7 cellular contexts compared by ENCODE assay signal in genomic region chr6:110944681-110945151, GRCh38. TPM values are rescaled to one million over a fixed set of nuclear protein-coding genes. Genes with fewer than 3 reads are reported as not detected.
DNase-seq lines count a peak whose midpoint lies in the region; ATAC-seq, FAIRE-seq and TF ChIP-seq lines count a peak whose summit lies in the region.

No MANE protein-coding gene starts in this region.

- POLR2A ChIA-PET in activated CD8-positive, alpha-beta T cell treated with anti-CD3 and anti-CD28 coated beads for 36 hours (lab: Charles Lee): interaction anchor here (0.6 to 5.8 kb wide), 9 partner anchors 13 to 770 kb away, joined by 3 to 40 read pairs (median 5); partner anchors contain the start of genes AMD1, CDK19, GTF3C6 and RPF2

- WGBS in right lobe of liver (ENCODE audit: insufficient coverage, low coverage, low lambda C conversion rate, missing lambda C conversion rate): 57% methylated on average over 1 of the region's 1 CpG

- FAIRE-seq in H54 (lab: Jason Lieb, UNC): peak; percentile 50

- ATAC-seq in GM18505 (IDR thresholded peaks at IDR 0.05; ENCODE audit: unreplicated experiment) (peak; percentile 99), right lobe of liver (peak in 3 of 4 donors; percentile 12 to 87 (median 38)), sciatic nerve (no peak)
- ATAC-seq in activated CD8-positive, alpha-beta T cell treated with anti-CD3 and anti-CD28 coated beads for 36 hours: peak; percentile 98

- H3K79me2 ChIP-seq in Karpas-422 (ENCODE audit: low read length): no peaks in the 10 kb centered on the region

- H3K4me3 Mint-ChIP-seq in activated CD8-positive, alpha-beta T cell treated with anti-CD3 and anti-CD28 coated beads for 36 hours: no peak overlapping the region

- no peak overlapping the region for H3K4me3 ChIP-seq in Karpas-422 (ENCODE audit: low read length)
- H3K4me3 ChIP-seq in right lobe of liver: no peak overlapping the region

- no peak overlapping the region for H3K27ac ChIP-seq in Karpas-422 (ENCODE audit: low read length)
- no peak overlapping the region for H3K27ac ChIP-seq in right lobe of liver

- DNase-seq in H54 (ENCODE audit: insufficient read length, low spot score) (peak; percentile 59), Karpas-422 (peak; percentile 53), right lobe of liver (no peak), cerebellar cortex (ENCODE audit: low spot score) (no peak), sciatic nerve (ENCODE audit: low spot score) (no peak)
- peak; percentile 67 for DNase-seq in activated CD8-positive, alpha-beta T cell treated with anti-CD3 and anti-CD28 coated beads for 36 hours

- H2AFZ ChIP-seq in Karpas-422 (ENCODE audit: low read length): no peak overlapping the region

- peak overlapping the region; percentile 70 for H3K27ac Mint-ChIP-seq in activated CD8-positive, alpha-beta T cell treated with anti-CD3 and anti-CD28 coated beads for 36 hours

- peaks cover 7% of the 10 kb centered on the region for H3K4me1 Mint-ChIP-seq in activated CD8-positive, alpha-beta T cell treated with anti-CD3 and anti-CD28 coated beads for 36 hours (ENCODE audit: low read depth)

- TF ChIP-seq CTCF in activated CD8-positive, alpha-beta T cell treated with anti-CD3 and anti-CD28 coated beads for 36 hours (IDR thresholded peaks at IDR 0.05): no peak
- no peak for TF ChIP-seq CTCF in right lobe of liver (IDR thresholded peaks at IDR 0.05)

- H4K20me1 ChIP-seq in Karpas-422 (ENCODE audit: insufficient read depth, low read depth, low read length): no peaks in the 10 kb centered on the region

- no peak for TF ChIP-seq POLR2A in GM18505 (IDR thresholded peaks at IDR 0.05; ENCODE audit: borderline replicate concordance, extremely low read depth, insufficient read depth, insufficient read length)
- no peak for TF ChIP-seq POLR2A in H54 (IDR thresholded peaks at IDR 0.05; ENCODE audit: low read depth, low read length)
- no peak for TF ChIP-seq POLR2A in right lobe of liver (IDR thresholded peaks at IDR 0.05)

- no peak overlapping the region for H3K9ac ChIP-seq in Karpas-422 (ENCODE audit: low read length)

- H3K27me3 Mint-ChIP-seq in activated CD8-positive, alpha-beta T cell treated with anti-CD3 and anti-CD28 coated beads for 36 hours: no peaks in the 10 kb centered on the region

- H3K9me2 ChIP-seq in Karpas-422 (replicated peaks; ENCODE audit: insufficient read depth, low read length): no peaks in the 10 kb centered on the region

- intact Hi-C loops in activated CD8-positive, alpha-beta T cell treated with anti-CD3 and anti-CD28 coated beads for 36 hours (cut with micrococcal nuclease): loop anchor here (5.0 to 10.0 kb wide), 2 partner anchors 67 to 130 kb away; partner anchors contain the start of gene CDK19
- intact Hi-C loops in right lobe of liver (cut with DNase I): loop anchor here in 1 of 2 donors (5.0 kb wide), 1 partner anchor 262 kb away; no protein-coding TSS in a partner anchor
- intact Hi-C loops in sciatic nerve (cut with DNase I): no loop called here

- no peak overlapping the region for H3K4me2 ChIP-seq in Karpas-422 (ENCODE audit: low read depth, low read length, poor library complexity, severe bottlenecking)

- H3K36me3 Mint-ChIP-seq in activated CD8-positive, alpha-beta T cell treated with anti-CD3 and anti-CD28 coated beads for 36 hours (ENCODE audit: low read depth): no peaks in the 10 kb centered on the region

- H3K9me3 ChIP-seq in Karpas-422 (ENCODE audit: low read length) (no peaks in the 10 kb centered on the region), right lobe of liver (no peaks in the 10 kb centered on the region)

- no peaks in the 10 kb centered on the region for H3K9me3 Mint-ChIP-seq in activated CD8-positive, alpha-beta T cell treated with anti-CD3 and anti-CD28 coated beads for 36 hours

- H3K4me1 ChIP-seq in Karpas-422 (ENCODE audit: low read length) (no peaks in the 10 kb centered on the region), right lobe of liver (no peaks in the 10 kb centered on the region)

- CTCF ChIA-PET in activated CD8-positive, alpha-beta T cell treated with anti-CD3 and anti-CD28 coated beads for 36 hours (lab: Charles Lee): interaction anchor here (0.6 to 1.7 kb wide), 7 partner anchors 11 to 416 kb away, joined by 3 to 8 read pairs (median 6); partner anchors contain the start of gene RPF2

- H3K36me3 ChIP-seq in Karpas-422 (ENCODE audit: insufficient read depth, low read length) (no peaks in the 10 kb centered on the region), right lobe of liver (no peaks in the 10 kb centered on the region)

- H3K27me3 ChIP-seq in Karpas-422 (ENCODE audit: low read length) (no peaks in the 10 kb centered on the region), right lobe of liver (no peaks in the 10 kb centered on the region)

RNA-seq across cellular contexts. Expression of gene GTF3C6, which starts 13.8 kb away (rescaled TPM):
- 30.4 and 39.7 TPM in 2 replicates for total RNA-seq in Karpas-422 (2014; rRNA removed; shearing (Covaris generic); ENCODE audit: low replicate concordance)
- total RNA-seq in activated CD8-positive, alpha-beta T cell treated with anti-CD3 and anti-CD28 coated beads for 36 hours: 10 to 100 TPM; 87.5 to 89.9 TPM
- 10 to 100 TPM; 21.2 to 47.7 (median 30.8) TPM for total RNA-seq in right lobe of liver
- total RNA-seq in sciatic nerve: 35.5 TPM

RNA-seq across cellular contexts. Expression of gene RPF2, which starts 37.1 kb away (rescaled TPM):
- total RNA-seq in Karpas-422 (2014; rRNA removed; shearing (Covaris generic); ENCODE audit: low replicate concordance): 26.8 and 55.5 TPM in 2 replicates
- total RNA-seq in activated CD8-positive, alpha-beta T cell treated with anti-CD3 and anti-CD28 coated beads for 36 hours: 10 to 100 TPM; 54.8 to 61.7 TPM
- 10 to 100 TPM; 11.2 to 30.1 (median 20.3) TPM for total RNA-seq in right lobe of liver
- total RNA-seq in sciatic nerve: 22.1 TPM

Comparison
In these comparisons a context has a peak if more than half of its experiments do, and no peak if none do; other contexts are left out.
1. DNase-seq: peak in H54 (single experiment), Karpas-422 (single experiment) and activated CD8-positive, alpha-beta T cell treated with anti-CD3 and anti-CD28 coated beads for 36 hours (single experiment); none in right lobe of liver (0 of 3), cerebellar cortex (single experiment) and sciatic nerve (single experiment).